In genomic region chr1:93681549-93682412, GRCh38 we compare ENCODE assay signal across 1 cellular context.
A peak's percentile ranks its signal among the peaks of the same experiment; 100 is the strongest.
TF ChIP-seq lines count a peak whose summit lies in the region.

TSS of gene BCAR3 (minus strand) at chr1:93681837. CDS start at chr1:93674930, 6,907 bp downstream.

TF ChIP-seq in K562, 482 proteins besides CTCF, POLR2A, EP300 and RAD21 (continued from another document):
- TF ChIP-seq MGA (IDR thresholded peaks at IDR 0.05) (no peak), ZNF79 (CRISPR knock-in tag; IDR thresholded peaks at IDR 0.05; ENCODE audit: low read depth) (no peak), ZNF551 (CRISPR knock-in tag; IDR thresholded peaks at IDR 0.05) (no peak), HSF4 (CRISPR knock-in tag; IDR thresholded peaks at IDR 0.05; ENCODE audit: borderline replicate concordance) (no peak), ZNF133 (CRISPR knock-in tag; IDR thresholded peaks at IDR 0.05) (no peak), GABPB1 (CRISPR knock-in tag; IDR thresholded peaks at IDR 0.05) (no peak), RBM17 (IDR thresholded peaks at IDR 0.05; ENCODE audit: borderline replicate concordance, low read depth, low read length) (no peak), MYC (IDR thresholded peaks at IDR 0.05; ENCODE audit: low read depth, low read length) (no peak), MYC (CRISPR knock-in tag; IDR thresholded peaks at IDR 0.05; ENCODE audit: borderline replicate concordance, low read depth) (no peak), KDM5B (IDR thresholded peaks at IDR 0.05; ENCODE audit: insufficient replicate concordance, low read depth, low read length) (peak; percentile 17), KLF13 (tag; IDR thresholded peaks at IDR 0.05; ENCODE audit: borderline replicate concordance, low read depth) (no peak), SIX5 (IDR thresholded peaks at IDR 0.05; ENCODE audit: borderline replicate concordance in 1 of 2, insufficient read depth in 1 of 2, low read depth in 1 of 2, low read length in 2 of 2) (no peak), SOX6 (IDR thresholded peaks at IDR 0.05) (peak; percentile 14; the same call in 1 of the 2 replicates), CXXC5 (CRISPR knock-in tag; IDR thresholded peaks at IDR 0.05) (peak; percentile 54), TCF7L2 (IDR thresholded peaks at IDR 0.05; ENCODE audit: low read depth, low read length) (no peak), ZBED1 (IDR thresholded peaks at IDR 0.05) (no peak)
- TF ChIP-seq, protein P1, sequence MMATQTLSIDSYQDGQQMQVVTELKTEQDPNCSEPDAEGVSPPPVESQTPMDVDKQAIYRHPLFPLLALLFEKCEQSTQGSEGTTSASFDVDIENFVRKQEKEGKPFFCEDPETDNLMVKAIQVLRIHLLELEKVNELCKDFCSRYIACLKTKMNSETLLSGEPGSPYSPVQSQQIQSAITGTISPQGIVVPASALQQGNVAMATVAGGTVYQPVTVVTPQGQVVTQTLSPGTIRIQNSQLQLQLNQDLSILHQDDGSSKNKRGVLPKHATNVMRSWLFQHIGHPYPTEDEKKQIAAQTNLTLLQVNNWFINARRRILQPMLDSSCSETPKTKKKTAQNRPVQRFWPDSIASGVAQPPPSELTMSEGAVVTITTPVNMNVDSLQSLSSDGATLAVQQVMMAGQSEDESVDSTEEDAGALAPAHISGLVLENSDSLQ (IDR thresholded peaks at IDR 0.05): no peak
- TF ChIP-seq, protein P2, sequence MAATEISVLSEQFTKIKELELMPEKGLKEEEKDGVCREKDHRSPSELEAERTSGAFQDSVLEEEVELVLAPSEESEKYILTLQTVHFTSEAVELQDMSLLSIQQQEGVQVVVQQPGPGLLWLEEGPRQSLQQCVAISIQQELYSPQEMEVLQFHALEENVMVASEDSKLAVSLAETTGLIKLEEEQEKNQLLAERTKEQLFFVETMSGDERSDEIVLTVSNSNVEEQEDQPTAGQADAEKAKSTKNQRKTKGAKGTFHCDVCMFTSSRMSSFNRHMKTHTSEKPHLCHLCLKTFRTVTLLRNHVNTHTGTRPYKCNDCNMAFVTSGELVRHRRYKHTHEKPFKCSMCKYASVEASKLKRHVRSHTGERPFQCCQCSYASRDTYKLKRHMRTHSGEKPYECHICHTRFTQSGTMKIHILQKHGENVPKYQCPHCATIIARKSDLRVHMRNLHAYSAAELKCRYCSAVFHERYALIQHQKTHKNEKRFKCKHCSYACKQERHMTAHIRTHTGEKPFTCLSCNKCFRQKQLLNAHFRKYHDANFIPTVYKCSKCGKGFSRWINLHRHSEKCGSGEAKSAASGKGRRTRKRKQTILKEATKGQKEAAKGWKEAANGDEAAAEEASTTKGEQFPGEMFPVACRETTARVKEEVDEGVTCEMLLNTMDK (IDR thresholded peaks at IDR 0.05; ENCODE audit: borderline replicate concordance, insufficient read depth, low read depth, low read length, poor library complexity, severe bottlenecking): peak; percentile 55
TF ChIP-seq in K562: peak in this region for 18.
